21 cellular contexts compared by ENCODE assay signal in the genomic region with DNA sequence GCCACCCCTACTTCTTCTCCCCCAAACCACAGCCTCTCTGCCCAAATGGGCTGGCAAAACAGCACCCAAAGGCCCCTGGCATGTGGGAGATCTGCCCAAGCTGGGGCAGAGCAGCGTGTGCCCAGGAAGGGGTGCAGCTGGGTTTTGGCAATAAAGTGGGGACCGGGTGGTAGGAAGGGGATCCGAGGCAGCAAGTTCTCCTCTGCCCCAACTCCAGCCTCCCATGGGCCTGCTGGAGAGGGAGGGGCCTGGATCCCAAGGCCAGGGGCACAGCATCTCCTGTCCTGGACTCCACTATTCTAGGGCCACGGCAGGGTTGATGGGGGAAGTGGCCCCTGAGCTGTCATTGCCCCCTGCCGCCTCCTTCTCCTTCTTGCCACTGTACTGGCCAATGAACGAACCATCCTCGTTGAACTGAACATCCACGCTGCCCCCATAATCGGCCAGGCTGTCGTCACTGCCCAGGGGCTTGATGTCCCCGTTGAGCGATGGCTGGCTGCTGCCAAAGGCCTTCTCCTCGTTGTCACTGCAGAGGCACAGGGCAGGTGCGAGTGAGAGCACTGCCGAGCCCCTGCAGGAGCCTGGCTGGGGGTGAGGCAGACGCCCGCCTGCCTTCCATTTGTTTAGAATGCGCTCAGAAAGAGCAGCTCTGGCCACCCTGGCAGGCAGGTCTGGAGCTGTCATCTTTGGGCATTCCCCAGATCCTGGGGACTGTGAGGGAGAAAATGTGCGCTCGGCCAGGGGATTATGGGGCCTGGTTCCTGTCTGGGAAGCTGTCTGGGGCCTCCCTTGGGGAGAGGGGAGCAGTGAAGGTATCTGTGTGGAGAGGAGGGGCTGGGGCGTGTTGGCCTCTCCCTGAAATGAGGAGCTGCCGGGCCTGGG. TPM values are rescaled to one million over a fixed set of nuclear protein-coding genes. Genes with fewer than 3 reads are reported as not detected.
DNase-seq lines count a peak whose midpoint lies in the region; ATAC-seq and TF ChIP-seq lines count a peak whose summit lies in the region.
"Had no signal": no experiment of that assay in that cellular context is flagged by ENCODE, and none has a peak within 500 bp of the region (broad histone marks: within the 10 kb centered on the region; RNA-seq: fewer than 3 reads in every experiment).

No MANE protein-coding gene starts in this region.

- no peak overlapping the region for H3K4me3 Mint-ChIP-seq in GM23338
- no peak overlapping the region for H3K4me3 Mint-ChIP-seq in stimulated activated naive B cell treated with anti-CD40 and anti-IgM and Interleukin-4, amounts not matched to agents 10 μg/mL and 1 μg/mL and 100 μg/mL, for 72 hours
- H3K4me3 Mint-ChIP-seq: CD4-positive, alpha-beta memory T cell; IgD-negative memory B cell had no signal

- H3K9me3 ChIP-seq in right lobe of liver = no peaks in the 10 kb centered on the region

- H3K4me1 ChIP-seq in GM23338 (ENCODE audit: insufficient read depth) (no peaks in the 10 kb centered on the region; the same call in 1 of the 2 replicates), right lobe of liver (no peaks in the 10 kb centered on the region)

- no peak overlapping the region for H3K27ac Mint-ChIP-seq in GM23338
- H3K27ac Mint-ChIP-seq in stimulated activated naive B cell treated with anti-CD40 and anti-IgM and Interleukin-4, amounts not matched to agents 10 μg/mL and 1 μg/mL and 100 μg/mL, for 72 hours = peak overlapping the region; percentile 78
- H3K27ac Mint-ChIP-seq: CD4-positive, alpha-beta memory T cell; IgD-negative memory B cell had no signal

- no peaks in the 10 kb centered on the region for H3K9me3 Mint-ChIP-seq in GM23338
- H3K9me3 Mint-ChIP-seq in stimulated activated naive B cell treated with anti-CD40 and anti-IgM and Interleukin-4, amounts not matched to agents 10 μg/mL and 1 μg/mL and 100 μg/mL, for 72 hours = no peaks in the 10 kb centered on the region
- H3K9me3 Mint-ChIP-seq: CD4-positive, alpha-beta memory T cell; IgD-negative memory B cell had no signal

- no peaks in the 10 kb centered on the region for H3F3A ChIP-seq in GM23338 (replicated peaks; ENCODE audit: low read depth)

- intact Hi-C loops in right lobe of liver (cut with DNase I) = no loop called here

- H3K4me2 ChIP-seq in GM23338 = no peak overlapping the region

- no peak for TF ChIP-seq POLR2A in right lobe of liver (IDR thresholded peaks at IDR 0.05)

- 72% methylated on average over 6 of the region's 22 CpGs for WGBS in right lobe of liver (ENCODE audit: insufficient coverage, low coverage, low lambda C conversion rate, missing lambda C conversion rate)

- H4K20me1 ChIP-seq in GM23338 (replicated peaks; ENCODE audit: insufficient read depth) = no peaks in the 10 kb centered on the region

- H3K9me2 ChIP-seq in GM23338 (ENCODE audit: insufficient read depth) = no peaks in the 10 kb centered on the region

- ATAC-seq in GM23338 (peak; percentile 10; the same call in 1 of the 3 replicates), GM21529 (IDR thresholded peaks at IDR 0.05; ENCODE audit: unreplicated experiment) (no peak), right lobe of liver (no peak)
- no peak for ATAC-seq in stimulated activated naive B cell treated with anti-CD40 and anti-IgM and Interleukin-4, amounts not matched to agents 10 μg/mL and 1 μg/mL and 100 μg/mL, for 72 hours (replicated peaks)

- peaks cover 18% of the 10 kb centered on the region for H3K4me1 Mint-ChIP-seq in GM23338
- H3K4me1 Mint-ChIP-seq in stimulated activated naive B cell treated with anti-CD40 and anti-IgM and Interleukin-4, amounts not matched to agents 10 μg/mL and 1 μg/mL and 100 μg/mL, for 72 hours = peaks cover 2 to 8% of the 10 kb centered on the region in 2 donors

- peaks cover 7% of the 10 kb centered on the region for H3K27me3 Mint-ChIP-seq in GM23338 (ENCODE audit: insufficient read depth, low read depth, poor library complexity)
- H3K27me3 Mint-ChIP-seq in stimulated activated naive B cell treated with anti-CD40 and anti-IgM and Interleukin-4, amounts not matched to agents 10 μg/mL and 1 μg/mL and 100 μg/mL, for 72 hours = peaks cover 0 to 4% of the 10 kb centered on the region in 2 donors
- H3K27me3 Mint-ChIP-seq: CD4-positive, alpha-beta memory T cell had no signal

- peaks cover 17% of the 10 kb centered on the region for H3K36me3 Mint-ChIP-seq in GM23338 (ENCODE audit: low read depth)
- H3K36me3 Mint-ChIP-seq in stimulated activated naive B cell treated with anti-CD40 and anti-IgM and Interleukin-4, amounts not matched to agents 10 μg/mL and 1 μg/mL and 100 μg/mL, for 72 hours = peaks cover 7% of the 10 kb centered on the region in 2 donors
- H3K36me3 Mint-ChIP-seq: CD4-positive, alpha-beta memory T cell; IgD-negative memory B cell had no signal

- H3K27ac ChIP-seq in GM23338 (ENCODE audit: low read depth) (no peak overlapping the region), right lobe of liver (no peak overlapping the region)

- no peak overlapping the region for H3K4me3 ChIP-seq in GM23338
- H3K4me3 ChIP-seq in right lobe of liver = no peak overlapping the region

- H3K36me3 ChIP-seq in GM23338 (ENCODE audit: insufficient read depth) (no peaks in the 10 kb centered on the region), right lobe of liver (no peaks in the 10 kb centered on the region)

- peak; percentile 45 for DNase-seq in ELF-1 (ENCODE audit: low read depth, low spot score)
- no peak for DNase-seq in GM23338 (ENCODE audit: low spot score)
- peak; percentile 1 for DNase-seq in germinal center (ENCODE audit: low spot score)
- no peak for DNase-seq in stimulated activated naive B cell treated with anti-CD40 and anti-IgM and Interleukin-4, amounts not matched to agents 10 μg/mL and 1 μg/mL and 100 μg/mL, for 72 hours
- DNase-seq in activated T-cell treated with anti-CD3 and anti-CD28 coated beads, Interleukin-2, amount 50 U/mL, for 1 hour = no peak
- no peak for DNase-seq in right lobe of liver
- DNase-seq: Calu3; CD4-positive, alpha-beta memory T cell; DMS53; NCI-H1105 treated with DMSO at 0.1 percent for 48 hours; NCI-H187; NCI-H345; NCI-H526 treated with DMSO at 0.1 percent for 48 hours; NK-92 treated with Interleukin-12 subunit alpha and Interleukin-12 subunit beta, amount 100 ng/mL, for 24 hours; SIG-M5 had no signal

- no peaks in the 10 kb centered on the region for H3K27me3 ChIP-seq in GM23338 (ENCODE audit: insufficient read depth)
- no peaks in the 10 kb centered on the region for H3K27me3 ChIP-seq in right lobe of liver

- H2AFZ ChIP-seq in GM23338 = no peak overlapping the region

- H3K79me2 ChIP-seq in GM23338 (replicated peaks; ENCODE audit: insufficient read depth) = no peaks in the 10 kb centered on the region

- TF ChIP-seq CTCF in GM23338 (conservative IDR thresholded peaks at IDR 0.05; ENCODE audit: low read depth in 2 of 2) (no peak), right lobe of liver (IDR thresholded peaks at IDR 0.05) (no peak)

TF ChIP-seq in GM23338, 12 proteins besides CTCF, POLR2A, EP300 and RAD21 (continues in another document):
- TF ChIP-seq STAT1 (IDR thresholded peaks at IDR 0.05; ENCODE audit: unreplicated experiment) (no peak), ZNF114 (CRISPR knock-in tag; IDR thresholded peaks at IDR 0.05) (no peak)

RNA-seq across cellular contexts. Expression of gene L1CAM, which starts 23.4 kb away (rescaled TPM):
- total RNA-seq in GM23338 (2014; rRNA removed; shearing (Covaris generic)) = 27.6 and 29.2 TPM in 2 replicates
- 7.4 and 7.8 TPM in 2 replicates for polyA plus RNA-seq in GM23338 (2016; fragmentation: Nextera tagmentation; extraction: Ambion mirVana)
- under 1 TPM in 4 of 6 experiments, not detected in 2; 0.33 to 0.64 (median 0.47) TPM for total RNA-seq in right lobe of liver
- total RNA-seq: OCI-LY7 had no signal

RNA-seq across cellular contexts. Expression of gene PDZD4, which starts 32.3 kb away (rescaled TPM):
- 194 and 230 TPM in 2 replicates for total RNA-seq in GM23338 (2014; rRNA removed; shearing (Covaris generic))
- polyA plus RNA-seq in GM23338 (2016; fragmentation: Nextera tagmentation; extraction: Ambion mirVana) = 30.5 and 34.5 TPM in 2 replicates
- total RNA-seq in right lobe of liver = 1 to 10 TPM in 5 of 6 experiments, under 1 TPM in 1; 0.61 to 2.3 (median 1.5) TPM
- total RNA-seq: OCI-LY7 had no signal

RNA-seq across cellular contexts. Expression of gene AVPR2, which starts 41.9 kb away (rescaled TPM):
- not detected in 2 replicates for total RNA-seq in GM23338 (2014; rRNA removed; shearing (Covaris generic))
- polyA plus RNA-seq in GM23338 (2016; fragmentation: Nextera tagmentation; extraction: Ambion mirVana) = not detected in 2 replicates
- total RNA-seq in right lobe of liver = under 1 TPM in 1 of 6 experiments, not detected in 5; 0.31 TPM
- total RNA-seq: Calu3; CD4-positive, alpha-beta memory T cell; HT1080; LHCN-M2; RPMI7951 had no signal
- polyA plus RNA-seq: IgD-negative memory B cell had no signal

Comparison
In these comparisons a context has a peak if more than half of its experiments do, and no peak if none do; other contexts are left out.
1. DNase-seq: peak in ELF-1 (single experiment) and germinal center (single experiment); none in GM23338 (single experiment), stimulated activated naive B cell treated with anti-CD40 and anti-IgM and Interleukin-4, amounts not matched to agents 10 μg/mL and 1 μg/mL and 100 μg/mL, for 72 hours (single experiment), activated T-cell treated with anti-CD3 and anti-CD28 coated beads, Interleukin-2, amount 50 U/mL, for 1 hour (single experiment) and right lobe of liver (0 of 3).
2. RNA of gene L1CAM, which starts 23.4 kb away (total RNA-seq): 27.6 to 29.2 TPM in GM23338; 0.33 to 0.64 TPM in right lobe of liver; every median in the first group is over 10 times any median in the second.
3. RNA of gene PDZD4, which starts 32.3 kb away (total RNA-seq): 194 to 230 TPM in GM23338; 0.61 to 2.3 TPM in right lobe of liver; every median in the first group is over 10 times any median in the second.